Comparison of ENCODE assay signal across 8 cellular contexts in genomic region chr19:42423462-42424344, GRCh38. TPM values are rescaled to one million over a fixed set of nuclear protein-coding genes. Genes with fewer than 3 reads are reported as not detected.
DNase-seq lines count a peak whose midpoint lies in the region; ATAC-seq and TF ChIP-seq lines count a peak whose summit lies in the region.

No MANE protein-coding gene starts in this region.

- H3K27ac ChIP-seq in KOPT-K1 (ENCODE audit: low read depth, low read length, poor library complexity, severe bottlenecking) = peak overlapping the region; percentile 51
- H3K27ac ChIP-seq in SK-N-SH (ENCODE audit: low read depth in 2 of 2, low read length in 1 of 2) = peak overlapping the region; percentile 27 to 34; a peak in 1 of 4 replicates
- peak overlapping the region; percentile 44 for H3K27ac ChIP-seq in suprapubic skin

- POLR2A ChIA-PET in SK-N-SH (lab: Yijun Ruan, JAX) = interaction anchor here (0.5 kb wide), 1 partner anchor 121 kb away, joined by 3 read pairs; the partner anchor contains the start of gene PAFAH1B3

- H3K36me3 ChIP-seq in KOPT-K1 (ENCODE audit: insufficient read depth, low read length) = no peaks in the 10 kb centered on the region
- H3K36me3 ChIP-seq in SK-N-SH (replicated peaks in 1 of 2; ENCODE audit: control insufficient read depth in 1 of 2, insufficient read depth in 2 of 2, low read length in 1 of 2) = no peaks in the 10 kb centered on the region
- no peaks in the 10 kb centered on the region for H3K36me3 ChIP-seq in suprapubic skin

- no peak for TF ChIP-seq EP300 in SK-N-SH (IDR thresholded peaks at IDR 0.05; ENCODE audit: borderline replicate concordance in 1 of 2, low read depth in 1 of 2, low read length in 1 of 2)
- no peak for TF ChIP-seq EP300 in suprapubic skin (IDR thresholded peaks at IDR 0.05)

- no peaks in the 10 kb centered on the region for H3K9me2 ChIP-seq in SK-N-SH

- H3K9me3 Mint-ChIP-seq in activated naive CD4-positive, alpha-beta T cell treated with anti-CD3 and anti-CD28 coated beads, Interleukin-2, amount 50 U/mL, for 72 hours = no peaks in the 10 kb centered on the region

- H3K79me2 ChIP-seq in SK-N-SH (ENCODE audit: insufficient read depth) = no peaks in the 10 kb centered on the region

- TF ChIP-seq CTCF in SK-N-SH (IDR thresholded peaks at IDR 0.05) (no peak), omental fat pad (IDR thresholded peaks at IDR 0.05) (no peak), suprapubic skin (IDR thresholded peaks at IDR 0.05) (no peak)

- CTCF ChIA-PET in SK-N-SH (lab: Yijun Ruan, JAX) = interaction anchor here (0.6 to 2.3 kb wide), 8 partner anchors 9 to 27 kb away, joined by 3 to 14 read pairs (median 4); no protein-coding TSS in a partner anchor

- peaks cover 8% of the 10 kb centered on the region in 2 donors for H3K36me3 Mint-ChIP-seq in activated naive CD4-positive, alpha-beta T cell treated with anti-CD3 and anti-CD28 coated beads, Interleukin-2, amount 50 U/mL, for 72 hours

- peak overlapping the region; percentile 80 for H2AFZ ChIP-seq in SK-N-SH (ENCODE audit: low read depth)

- no peak for TF ChIP-seq RAD21 in SK-N-SH (IDR thresholded peaks at IDR 0.05; ENCODE audit: low read length)

- H3K9me3 ChIP-seq in KOPT-K1 (ENCODE audit: insufficient read depth, low read length, poor library complexity, severe bottlenecking) (no peaks in the 10 kb centered on the region), SK-N-SH (no peaks in the 10 kb centered on the region), suprapubic skin (no peaks in the 10 kb centered on the region)

- H3K27me3 ChIP-seq in SK-N-SH (ENCODE audit: insufficient read depth) = no peaks in the 10 kb centered on the region
- peaks cover 14% of the 10 kb centered on the region for H3K27me3 ChIP-seq in suprapubic skin

- peak; percentile 84 for DNase-seq in DMS79 (lab: John Stamatoyannopoulos, UW)
- DNase-seq in SK-N-SH = peak; percentile 98
- peak; percentile 89 to 95 for DNase-seq in activated naive CD4-positive, alpha-beta T cell treated with anti-CD3 and anti-CD28 coated beads, Interleukin-2, amount 50 U/mL, for 72 hours (ENCODE audit: low spot score in 2 of 2)
- peak; percentile 89 for DNase-seq in glomerular visceral epithelial cell (ENCODE audit: extremely low spot score)
- peak; percentile 77 for DNase-seq in omental fat pad (ENCODE audit: low spot score)
- DNase-seq in suprapubic skin (ENCODE audit: low spot score in 2 of 2) = peak; percentile 89

- H3K4me3 ChIP-seq in SK-N-SH (ENCODE audit: low read depth in 2 of 2, low read length in 1 of 2) (peak overlapping the region; percentile 69 to 86), suprapubic skin (peak overlapping the region; percentile 57)

- no peak for TF ChIP-seq POLR2A in suprapubic skin (IDR thresholded peaks at IDR 0.05)

- H3K4me1 ChIP-seq in SK-N-SH (ENCODE audit: control insufficient read depth in 1 of 2, insufficient read depth in 2 of 2, low read depth in 1 of 2, low read length in 1 of 2) (peaks cover 0 to 21% of the 10 kb centered on the region in 2 experiments; a peak in 1 of 4 replicates), suprapubic skin (peaks cover 53% of the 10 kb centered on the region)

- peak overlapping the region; percentile 61 for H3K9ac ChIP-seq in SK-N-SH

- peak overlapping the region; percentile 84 to 90 for H3K27ac Mint-ChIP-seq in activated naive CD4-positive, alpha-beta T cell treated with anti-CD3 and anti-CD28 coated beads, Interleukin-2, amount 50 U/mL, for 72 hours

- peak overlapping the region; percentile 94 for H3K4me2 ChIP-seq in SK-N-SH

- ATAC-seq in GM21717 (IDR thresholded peaks at IDR 0.05; ENCODE audit: unreplicated experiment) (peak; percentile 82), omental fat pad (ENCODE audit: low FRiP score) (peak; percentile 90)
- ATAC-seq in activated naive CD4-positive, alpha-beta T cell treated with anti-CD3 and anti-CD28 coated beads, Interleukin-2, amount 50 U/mL, for 72 hours = peak; percentile 89 to 94

- 31% methylated on average over 49 of the region's 65 CpGs for WGBS in SK-N-SH (ENCODE audit: low lambda C conversion rate)
- 4% methylated on average over 49 of the region's 65 CpGs for WGBS in suprapubic skin

- no peaks in the 10 kb centered on the region for H3F3A ChIP-seq in SK-N-SH (replicated peaks; ENCODE audit: insufficient read depth)

- no peaks in the 10 kb centered on the region for H4K20me1 ChIP-seq in SK-N-SH (ENCODE audit: insufficient read depth)

TF ChIP-seq in SK-N-SH, 30 proteins besides CTCF, POLR2A, EP300 and RAD21:
- no peak for TF ChIP-seq NRF1 (IDR thresholded peaks at IDR 0.05; ENCODE audit: low read depth, low read length)
- TF ChIP-seq MXI1 (IDR thresholded peaks at IDR 0.05; ENCODE audit: low read depth, low read length) = no peak; the same call in 1 of the 2 replicates
- no peak for TF ChIP-seq TEAD4 (IDR thresholded peaks at IDR 0.05; ENCODE audit: borderline replicate concordance, insufficient read depth)
- TF ChIP-seq TCF12 (IDR thresholded peaks at IDR 0.05) = no peak
- peak; percentile 34 for TF ChIP-seq PBX3 (IDR thresholded peaks at IDR 0.05)
- TF ChIP-seq, protein P1, sequence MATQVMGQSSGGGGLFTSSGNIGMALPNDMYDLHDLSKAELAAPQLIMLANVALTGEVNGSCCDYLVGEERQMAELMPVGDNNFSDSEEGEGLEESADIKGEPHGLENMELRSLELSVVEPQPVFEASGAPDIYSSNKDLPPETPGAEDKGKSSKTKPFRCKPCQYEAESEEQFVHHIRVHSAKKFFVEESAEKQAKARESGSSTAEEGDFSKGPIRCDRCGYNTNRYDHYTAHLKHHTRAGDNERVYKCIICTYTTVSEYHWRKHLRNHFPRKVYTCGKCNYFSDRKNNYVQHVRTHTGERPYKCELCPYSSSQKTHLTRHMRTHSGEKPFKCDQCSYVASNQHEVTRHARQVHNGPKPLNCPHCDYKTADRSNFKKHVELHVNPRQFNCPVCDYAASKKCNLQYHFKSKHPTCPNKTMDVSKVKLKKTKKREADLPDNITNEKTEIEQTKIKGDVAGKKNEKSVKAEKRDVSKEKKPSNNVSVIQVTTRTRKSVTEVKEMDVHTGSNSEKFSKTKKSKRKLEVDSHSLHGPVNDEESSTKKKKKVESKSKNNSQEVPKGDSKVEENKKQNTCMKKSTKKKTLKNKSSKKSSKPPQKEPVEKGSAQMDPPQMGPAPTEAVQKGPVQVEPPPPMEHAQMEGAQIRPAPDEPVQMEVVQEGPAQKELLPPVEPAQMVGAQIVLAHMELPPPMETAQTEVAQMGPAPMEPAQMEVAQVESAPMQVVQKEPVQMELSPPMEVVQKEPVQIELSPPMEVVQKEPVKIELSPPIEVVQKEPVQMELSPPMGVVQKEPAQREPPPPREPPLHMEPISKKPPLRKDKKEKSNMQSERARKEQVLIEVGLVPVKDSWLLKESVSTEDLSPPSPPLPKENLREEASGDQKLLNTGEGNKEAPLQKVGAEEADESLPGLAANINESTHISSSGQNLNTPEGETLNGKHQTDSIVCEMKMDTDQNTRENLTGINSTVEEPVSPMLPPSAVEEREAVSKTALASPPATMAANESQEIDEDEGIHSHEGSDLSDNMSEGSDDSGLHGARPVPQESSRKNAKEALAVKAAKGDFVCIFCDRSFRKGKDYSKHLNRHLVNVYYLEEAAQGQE (IDR thresholded peaks at IDR 0.05; ENCODE audit: low read depth, low read length) = no peak
- TF ChIP-seq EZH2phosphoT487 (IDR thresholded peaks at IDR 0.05; ENCODE audit: borderline replicate concordance, low read depth) = no peak
- 0 out of 2 replicates have a peak, but pooled peaks have one; percentile 8 for TF ChIP-seq GABPA (IDR thresholded peaks at IDR 0.05; ENCODE audit: low read depth)
- TF ChIP-seq RFX5 (IDR thresholded peaks at IDR 0.05; ENCODE audit: low read length) = 0 out of 2 replicates have a peak, but pooled peaks have one; percentile 49
- TF ChIP-seq CHD2 (IDR thresholded peaks at IDR 0.05; ENCODE audit: low read length, partially characterized antibody) = peak; percentile 14
- no peak for TF ChIP-seq ELF1 (IDR thresholded peaks at IDR 0.05)
- TF ChIP-seq MAX (IDR thresholded peaks at IDR 0.05; ENCODE audit: low read depth) = peak; percentile 77

RNA-seq across cellular contexts. Expression of gene LIPE, which starts 3.5 kb away (rescaled TPM):
- 3.2 and 4.4 TPM in 2 replicates for polyA plus RNA-seq in SK-N-SH (2012; rRNA removed)
- polyA plus RNA-seq in SK-N-SH (2012; cell fraction: cytosol; rRNA removed) = 1.4 and 3.0 TPM in 2 replicates
- 5.1 and 5.2 TPM in 2 replicates for polyA plus RNA-seq in SK-N-SH (2012; cell fraction: nucleus; rRNA removed)
- 10 to 100 TPM; 13.6 to 27.0 TPM for total RNA-seq in activated naive CD4-positive, alpha-beta T cell treated with anti-CD3 and anti-CD28 coated beads, Interleukin-2, amount 50 U/mL, for 72 hours
- 1,000 to 10,000 TPM in 2 of 4 donors, 100 to 1,000 TPM in 2; 491 to 3,641 (median 1,025) TPM for total RNA-seq in omental fat pad
- 10 to 100 TPM; 33.9 to 82.6 (median 51.5) TPM for total RNA-seq in suprapubic skin

RNA-seq across cellular contexts. Expression of gene CXCL17, which starts 19.0 kb away (rescaled TPM):
- not detected in 2 replicates for polyA plus RNA-seq in SK-N-SH (2012; rRNA removed)
- not detected in 2 replicates for polyA plus RNA-seq in SK-N-SH (2012; cell fraction: cytosol; rRNA removed)
- polyA plus RNA-seq in SK-N-SH (2012; cell fraction: nucleus; rRNA removed) = not detected in 2 replicates
- total RNA-seq in activated naive CD4-positive, alpha-beta T cell treated with anti-CD3 and anti-CD28 coated beads, Interleukin-2, amount 50 U/mL, for 72 hours = not detected
- total RNA-seq in omental fat pad (not detected), suprapubic skin (under 1 TPM in 1 of 4 donors, not detected in 3; 0.55 TPM)

RNA-seq across cellular contexts. Expression of gene CNFN, which starts 33.6 kb away (rescaled TPM):
- polyA plus RNA-seq in SK-N-SH (2012; rRNA removed) = 2.3 and 4.5 TPM in 2 replicates
- 1.4 and 2.9 TPM in 2 replicates for polyA plus RNA-seq in SK-N-SH (2012; cell fraction: cytosol; rRNA removed)
- 0.80 and 4.0 TPM in 2 replicates for polyA plus RNA-seq in SK-N-SH (2012; cell fraction: nucleus; rRNA removed)
- not detected for total RNA-seq in activated naive CD4-positive, alpha-beta T cell treated with anti-CD3 and anti-CD28 coated beads, Interleukin-2, amount 50 U/mL, for 72 hours
- total RNA-seq in omental fat pad (not detected), suprapubic skin (100 to 1,000 TPM in 3 of 4 donors, 10 to 100 TPM in 1; 52.9 to 364 (median 353) TPM)

Comparison
In these comparisons a context has a peak if more than half of its experiments do, and no peak if none do; other contexts are left out.
1. Peak in every context shown above with its lines: DNase-seq, ATAC-seq, H3K4me3 ChIP-seq and H3K27ac ChIP-seq.
2. RNA of gene LIPE, which starts 3.5 kb away (total RNA-seq): 491 to 3,641 TPM in omental fat pad; 33.9 to 82.6 TPM in suprapubic skin and 13.6 to 27.0 TPM in activated naive CD4-positive, alpha-beta T cell treated with anti-CD3 and anti-CD28 coated beads, Interleukin-2, amount 50 U/mL, for 72 hours; every median in the first group is over 4 times any median in the second.
3. RNA of gene CNFN, which starts 33.6 kb away (total RNA-seq): 52.9 to 364 TPM in suprapubic skin; not detected in omental fat pad and not detected in activated naive CD4-positive, alpha-beta T cell treated with anti-CD3 and anti-CD28 coated beads, Interleukin-2, amount 50 U/mL, for 72 hours; every median in the first group is over 10 times any median in the second.